ENCODE assay signal across 9 cellular contexts in the genomic region with DNA sequence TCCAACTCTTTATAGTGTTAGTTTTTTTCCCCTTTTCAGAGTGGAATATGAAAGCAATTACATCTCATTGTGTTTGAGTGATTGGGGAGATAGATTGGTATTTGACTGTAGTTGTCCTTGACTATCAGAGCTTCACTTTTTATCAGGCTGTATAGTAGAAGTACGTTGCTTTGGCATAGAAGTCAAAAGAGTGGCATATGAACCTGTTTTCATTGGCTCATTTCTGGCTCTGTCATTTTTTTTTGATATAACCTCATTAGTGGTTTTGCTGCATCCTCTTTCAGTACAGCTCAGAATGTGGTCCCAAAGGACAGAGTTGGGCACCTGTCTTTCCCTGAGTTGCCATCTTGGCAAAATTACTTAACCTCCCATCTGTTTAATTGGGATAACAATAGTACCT. TPM values are rescaled to one million over a fixed set of nuclear protein-coding genes. Genes with fewer than 3 reads are reported as not detected.
DNase-seq lines count a peak whose midpoint lies in the region; ATAC-seq and TF ChIP-seq lines count a peak whose summit lies in the region.
"Had no signal": no experiment of that assay in that cellular context is flagged by ENCODE, and none has a peak within 500 bp of the region (broad histone marks: within the 10 kb centered on the region; RNA-seq: fewer than 3 reads in every experiment).

No MANE protein-coding gene starts in this region.

- no peak overlapping the region for H3K27ac ChIP-seq in fibroblast of lung (ENCODE audit: insufficient read depth, low read length)
- peak overlapping the region in 1 of 2 donors; percentile 90 for H3K27ac ChIP-seq in tibial artery

- H3K4me3 ChIP-seq in fibroblast of lung (replicated peaks in 1 of 4; ENCODE audit: control extremely low read depth in 1 of 4, insufficient read depth in 1 of 4, low read depth in 3 of 4, low read length in 4 of 4): peak overlapping the region; percentile 79 to 99 (median 97)
- peak overlapping the region; percentile 81 to 98 for H3K4me3 ChIP-seq in tibial artery

- no peak overlapping the region for H3K9ac ChIP-seq in fibroblast of lung (ENCODE audit: insufficient read depth, low read length)

- H3K36me3 ChIP-seq in fibroblast of lung (ENCODE audit: control insufficient read depth, insufficient read depth, low read length) (no peaks in the 10 kb centered on the region), tibial artery (no peaks in the 10 kb centered on the region)

- ATAC-seq in HG02885 (IDR thresholded peaks at IDR 0.05; ENCODE audit: poor library complexity, unreplicated experiment): peak; percentile 30

- no peak for TF ChIP-seq CTCF in fibroblast of lung (conservative IDR thresholded peaks at IDR 0.05 in 1 of 2, IDR thresholded peaks at IDR 0.05 in 1 of 2; ENCODE audit: low read depth in 1 of 2, low read length in 2 of 2)
- no peak for TF ChIP-seq CTCF in tibial artery (IDR thresholded peaks at IDR 0.05)

- DNase-seq in SIG-M5 treated with dmso at 0.1 percent for 504 hours (lab: John Stamatoyannopoulos, UW; ENCODE audit: unreplicated experiment): peak; percentile 26
- no peak for DNase-seq in SIG-M5 (lab: John Stamatoyannopoulos, UW)
- DNase-seq in RPMI8226: peak; percentile 21
- DNase-seq in fibroblast of lung (ENCODE audit: low read depth in 2 of 2): no peak
- no peak for DNase-seq in tibial artery
- DNase-seq in NCI-H128 (lab: John Stamatoyannopoulos, UW; ENCODE audit: unreplicated experiment): no peak
- no peak for DNase-seq in occipital lobe (lab: John Stamatoyannopoulos, UW)

- H4K20me1 ChIP-seq in fibroblast of lung (ENCODE audit: control insufficient read depth, extremely low read depth, insufficient read depth, low read length): no peaks in the 10 kb centered on the region

- H3K27me3 ChIP-seq in fibroblast of lung (ENCODE audit: control insufficient read depth, insufficient read depth, low read length): no peaks in the 10 kb centered on the region
- H3K27me3 ChIP-seq in tibial artery: no peaks in the 10 kb centered on the region

- no peak overlapping the region for H2AFZ ChIP-seq in fibroblast of lung (ENCODE audit: low read length)

- intact Hi-C loops in tibial artery (cut with DNase I; ENCODE audit: low total_unique reads): no loop called here

- peak overlapping the region; percentile 84 for H3K4me2 ChIP-seq in fibroblast of lung (ENCODE audit: extremely low read depth, insufficient read depth, low read length)

- H3K9me3 ChIP-seq in fibroblast of lung (ENCODE audit: control insufficient read depth, insufficient read depth, low read depth, low read length): no peaks in the 10 kb centered on the region
- no peaks in the 10 kb centered on the region for H3K9me3 ChIP-seq in tibial artery

- H3K4me1 ChIP-seq in fibroblast of lung (ENCODE audit: control insufficient read depth, extremely low read depth, insufficient read depth, low read length) (no peaks in the 10 kb centered on the region), tibial artery (peaks cover 0 to 36% (median 15%) of the 10 kb centered on the region in 4 donors)

- peaks cover 57% of the 10 kb centered on the region for H3K79me2 ChIP-seq in fibroblast of lung (ENCODE audit: control insufficient read depth, insufficient read depth, low read length)

RNA-seq across cellular contexts. Expression of a gene that starts 1.4 kb away (rescaled TPM):
- total RNA-seq in fibroblast of lung (21.0 and 21.1 TPM in 2 replicates), occipital lobe (19.7 TPM)
- 21.5 and 28.4 TPM in 2 replicates for polyA plus RNA-seq in fibroblast of lung
- 37.2 and 37.8 TPM in 2 replicates for polyA plus RNA-seq in fibroblast of lung (2012)
- 1.6 TPM in 1 of 2 replicates, not detected in the other for polyA minus RNA-seq in fibroblast of lung (ENCODE audit: low replicate concordance)

RNA-seq across cellular contexts. Expression of a gene that starts 22.3 kb away (rescaled TPM):
- not detected in 2 replicates for total RNA-seq in fibroblast of lung
- not detected in 2 replicates for polyA plus RNA-seq in fibroblast of lung
- polyA plus RNA-seq in fibroblast of lung (2012): not detected in 2 replicates
- not detected in 2 replicates for polyA minus RNA-seq in fibroblast of lung (ENCODE audit: low replicate concordance)
- 0.47 TPM for total RNA-seq in occipital lobe
- polyA plus RNA-seq: esophagus had no signal

Comparison
In these comparisons a context has a peak if more than half of its experiments do, and no peak if none do; other contexts are left out.
1. DNase-seq: peak in SIG-M5 treated with dmso at 0.1 percent for 504 hours (single experiment) and RPMI8226 (single experiment); none in SIG-M5 (single experiment), fibroblast of lung (0 of 2), tibial artery (0 of 2), NCI-H128 (single experiment) and occipital lobe (single experiment).